ENCODE assay signal across 22 cellular contexts in the genomic region with DNA sequence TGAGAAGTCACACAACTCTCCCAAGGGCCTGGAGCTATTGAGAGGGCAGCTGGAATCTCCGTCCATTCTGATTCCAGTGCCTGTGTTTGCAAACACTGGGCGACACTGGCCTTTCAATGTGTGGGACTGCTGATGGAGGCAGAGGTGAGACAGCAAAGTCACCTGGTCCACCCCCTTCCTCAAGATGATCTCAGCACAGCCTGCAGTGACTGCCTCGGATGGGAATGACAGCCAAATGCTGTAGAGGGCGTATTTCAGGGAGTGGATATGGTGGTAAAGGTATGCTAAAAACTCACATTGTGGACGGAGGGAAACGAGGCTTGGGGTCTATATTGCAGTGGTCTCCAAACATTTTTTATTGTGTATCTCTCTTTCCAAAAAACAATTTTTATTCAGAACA. TPM values are rescaled to one million over a fixed set of nuclear protein-coding genes. Genes with fewer than 3 reads are reported as not detected.
"Had no signal": no experiment of that assay in that cellular context is flagged by ENCODE, and none has a peak within 500 bp of the region (broad histone marks: within the 10 kb centered on the region; RNA-seq: fewer than 3 reads in every experiment).

No MANE protein-coding gene starts in this region.

- H3K27me3 ChIP-seq: brain microvascular endothelial cell, colonic mucosa, tibial nerve had no signal

- H3K4me3 ChIP-seq: colonic mucosa, left ventricle myocardium inferior, prostate gland, tibial nerve had no signal

- H3K4me1 Mint-ChIP-seq: activated naive CD4-positive, alpha-beta T cell treated with anti-CD3 and anti-CD28 coated beads, Interleukin-2, amount 10 ng/mL, durations not matched to agents 7 days and 5 days; neural crest cell had no signal

- H3K36me3 Mint-ChIP-seq: activated naive CD4-positive, alpha-beta T cell treated with anti-CD3 and anti-CD28 coated beads, Interleukin-2, amount 10 ng/mL, durations not matched to agents 7 days and 5 days had no signal

- H3K9me3 Mint-ChIP-seq: activated naive CD4-positive, alpha-beta T cell treated with anti-CD3 and anti-CD28 coated beads, Interleukin-2, amount 10 ng/mL, durations not matched to agents 7 days and 5 days had no signal

- DNase-seq: activated CD4-positive, alpha-beta T cell treated with anti-CD3 and anti-CD28 coated beads, Interleukin-2, amount 50 U/mL, for 1 hour; activated CD8-positive, alpha-beta memory T cell treated with anti-CD3 and anti-CD28 coated beads, Interleukin-2, amount 50 U/mL, for 4 hours; activated naive CD4-positive, alpha-beta T cell treated with anti-CD3 and anti-CD28 coated beads, Interleukin-2, amount 10 ng/mL, durations not matched to agents 7 days and 5 days; activated T-cell treated with anti-CD3 and anti-CD28 coated beads, Interleukin-2, amount 50 U/mL, for 4 hours; aorta; brain microvascular endothelial cell; central memory CD4-positive, alpha-beta T cell; colonic mucosa; foreskin keratinocyte; hypothalamus; kidney glomerular epithelial cell; left ventricle myocardium inferior; mammary epithelial cell; right cardiac atrium; stimulated activated naive CD8-positive, alpha-beta T cell treated with anti-CD3 and anti-CD28 coated beads, Interleukin-15, Interleukin-2, amounts not matched to agents 100 U/mL and 50 U/mL, for 24 hours; substantia nigra; T1000 had no signal

- H3K27ac Mint-ChIP-seq: activated naive CD4-positive, alpha-beta T cell treated with anti-CD3 and anti-CD28 coated beads, Interleukin-2, amount 10 ng/mL, durations not matched to agents 7 days and 5 days had no signal

- H3K4me3 Mint-ChIP-seq: activated naive CD4-positive, alpha-beta T cell treated with anti-CD3 and anti-CD28 coated beads, Interleukin-2, amount 10 ng/mL, durations not matched to agents 7 days and 5 days; activated T-cell treated with anti-CD3 and anti-CD28 coated beads, Interleukin-2, amount 50 U/mL, for 4 hours; neural crest cell had no signal

- H3K4me1 ChIP-seq: colonic mucosa, foreskin keratinocyte, left ventricle myocardium inferior, prostate gland, tibial nerve had no signal

- ATAC-seq: activated CD4-positive, CD25-positive, alpha-beta regulatory T cell treated with anti-CD3 and anti-CD28 coated beads, Interleukin-2, amount 50 U/mL, for 24 hours; activated T-cell treated with anti-CD3 and anti-CD28 coated beads, Interleukin-2, amount 50 U/mL, for 4 hours; foreskin keratinocyte; right cardiac atrium; stimulated activated naive CD8-positive, alpha-beta T cell treated with anti-CD3 and anti-CD28 coated beads, Interleukin-15, Interleukin-2, amounts not matched to agents 100 U/mL and 50 U/mL, for 24 hours had no signal

- FAIRE-seq: urothelium cell line had no signal

- H3K9me3 ChIP-seq: colonic mucosa had no signal

- H3K36me3 ChIP-seq: brain microvascular endothelial cell, colonic mucosa, left ventricle myocardium inferior, prostate gland, tibial nerve had no signal

- H3K27ac ChIP-seq: brain microvascular endothelial cell, colonic mucosa, foreskin keratinocyte, left ventricle myocardium inferior, prostate gland, tibial nerve had no signal

RNA-seq across cellular contexts. Expression of gene PGBD5, which starts 15.5 kb away (rescaled TPM):
- polyA plus RNA-seq: mammary epithelial cell had no signal
